6 cellular contexts compared by ENCODE assay signal in the genomic region with DNA sequence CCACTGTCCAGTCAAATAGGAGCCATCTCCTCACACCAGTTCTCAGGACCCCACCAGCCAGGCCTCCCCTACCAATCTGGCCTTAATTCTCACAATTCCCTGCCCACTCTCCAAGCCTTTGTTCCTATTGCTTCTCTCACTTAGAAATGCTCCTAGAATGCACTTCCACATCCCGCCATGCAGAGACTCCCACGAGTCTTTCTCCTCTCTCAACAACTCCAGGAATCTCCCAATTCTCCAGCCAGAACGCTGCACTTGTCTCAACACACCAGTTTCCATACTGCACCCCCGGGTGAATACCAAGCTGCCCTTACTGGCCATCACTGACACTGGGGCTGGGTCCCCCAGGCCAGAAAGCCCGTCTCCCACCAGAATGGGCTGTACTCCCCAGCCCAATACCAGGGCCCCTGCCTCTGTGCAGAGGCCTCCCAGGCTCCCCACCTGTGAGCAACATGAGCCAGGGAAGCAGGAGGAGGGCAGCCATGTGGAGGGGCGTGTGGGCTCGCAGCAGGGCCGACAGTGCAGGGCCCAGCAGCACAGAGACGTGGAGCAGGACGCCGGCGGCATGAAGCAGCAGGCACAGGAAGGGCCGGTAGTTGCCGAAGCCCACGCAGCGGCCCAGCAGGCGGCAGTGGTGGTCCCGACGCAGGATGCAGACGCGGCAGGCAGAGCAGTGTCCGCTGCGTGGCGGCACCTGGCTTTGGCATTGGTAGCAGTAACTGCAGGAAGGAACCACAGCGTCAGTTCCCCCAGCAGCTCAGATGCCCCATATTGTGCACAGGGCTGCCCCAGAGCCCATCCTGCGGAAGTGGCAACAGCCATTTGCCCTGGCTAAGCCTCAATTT. TPM values are rescaled to one million over a fixed set of nuclear protein-coding genes. Genes with fewer than 3 reads are reported as not detected.
DNase-seq lines count a peak whose midpoint lies in the region; ATAC-seq and TF ChIP-seq lines count a peak whose summit lies in the region.

No MANE protein-coding gene starts in this region.

- H3K27ac ChIP-seq in HEK293 (ENCODE audit: extremely low read depth, low read depth, low read length), result no peak overlapping the region
- no peak overlapping the region for H3K27ac ChIP-seq in iPS-20b (ENCODE audit: low read length)
- peak overlapping the region; percentile 25 for H3K27ac ChIP-seq in thymus (ENCODE audit: low read depth)

- H3K4me1 Mint-ChIP-seq in activated T-cell treated with anti-CD3 and anti-CD28 coated beads, Interleukin-2, amount 50 U/mL, for 4 hours (ENCODE audit: low read depth), result peaks cover 38% of the 10 kb centered on the region

- POLR2A ChIA-PET in HEK293 (lab: Yijun Ruan, JAX), result interaction anchor here (0.9 kb wide), 2 partner anchors 73 to 135 kb away, joined by 3 read pairs; no protein-coding TSS in a partner anchor

- H3K4me3 Mint-ChIP-seq in activated T-cell treated with anti-CD3 and anti-CD28 coated beads, Interleukin-2, amount 50 U/mL, for 4 hours, result peak overlapping the region; percentile 74

- H3K36me3 ChIP-seq in HEK293 (ENCODE audit: control insufficient read depth in 2 of 2, insufficient read depth in 1 of 2, low read length in 2 of 2) (peaks cover 0 to 46% of the 10 kb centered on the region in 2 experiments; a peak in 2 of 3 replicates), iPS-20b (ENCODE audit: insufficient read depth, low read depth, low read length) (no peaks in the 10 kb centered on the region), thymus (ENCODE audit: control insufficient read depth, insufficient read depth) (peaks cover 34% of the 10 kb centered on the region)

- H3K4me1 ChIP-seq in HEK293 (ENCODE audit: control insufficient read depth, insufficient read depth, low read length), result no peaks in the 10 kb centered on the region
- H3K4me1 ChIP-seq in iPS-20b (ENCODE audit: insufficient read depth, low read length), result peaks cover 17% of the 10 kb centered on the region
- peaks cover 15% of the 10 kb centered on the region for H3K4me1 ChIP-seq in thymus (ENCODE audit: control insufficient read depth, insufficient read depth, low read length)

- H3K4me3 ChIP-seq in HEK293 (ENCODE audit: low read depth, low read length) (no peak overlapping the region), iPS-20b (ENCODE audit: low read length) (peak overlapping the region; percentile 29; the same call in 1 of the 2 replicates), thymus (ENCODE audit: low read length) (peak overlapping the region; percentile 23)

- no peaks in the 10 kb centered on the region for H3K9me3 ChIP-seq in HEK293 (ENCODE audit: control insufficient read depth, insufficient read depth, low read depth, low read length)
- no peaks in the 10 kb centered on the region for H3K9me3 ChIP-seq in iPS-20b (ENCODE audit: insufficient read depth, low read depth, low read length)
- H3K9me3 ChIP-seq in thymus (ENCODE audit: control insufficient read depth), result no peaks in the 10 kb centered on the region

- ATAC-seq in activated T-cell treated with anti-CD3 and anti-CD28 coated beads, Interleukin-2, amount 50 U/mL, for 4 hours, result peak; percentile 19 to 35
- no peak for ATAC-seq in HG03442 (IDR thresholded peaks at IDR 0.05; ENCODE audit: unreplicated experiment)
- ATAC-seq in GM18868 (IDR thresholded peaks at IDR 0.05; ENCODE audit: unreplicated experiment), result no peak

- no peaks in the 10 kb centered on the region for H3K27me3 Mint-ChIP-seq in activated T-cell treated with anti-CD3 and anti-CD28 coated beads, Interleukin-2, amount 50 U/mL, for 4 hours (ENCODE audit: low read depth)

- no peaks in the 10 kb centered on the region for H3K9me3 Mint-ChIP-seq in activated T-cell treated with anti-CD3 and anti-CD28 coated beads, Interleukin-2, amount 50 U/mL, for 4 hours

- H3K9ac ChIP-seq in iPS-20b (ENCODE audit: low read depth, low read length), result peak overlapping the region; percentile 24; the same call in 1 of the 2 replicates

- no peak for TF ChIP-seq CTCF in HEK293 (tag by site-specific recombination; IDR thresholded peaks at IDR 0.05)

- H3K27me3 ChIP-seq in iPS-20b (ENCODE audit: insufficient read depth, low read length) (no peaks in the 10 kb centered on the region), thymus (ENCODE audit: control insufficient read depth, insufficient read depth) (peaks cover 12% of the 10 kb centered on the region)

- DNase-seq in activated T-cell treated with anti-CD3 and anti-CD28 coated beads, Interleukin-2, amount 50 U/mL, for 4 hours, result peak; percentile 35

- peaks cover 18% of the 10 kb centered on the region for H3K36me3 Mint-ChIP-seq in activated T-cell treated with anti-CD3 and anti-CD28 coated beads, Interleukin-2, amount 50 U/mL, for 4 hours (ENCODE audit: insufficient read depth)

- CTCF ChIA-PET in HEK293 (lab: Yijun Ruan, JAX), result no interaction called here

- WGBS in thymus, result 20% methylated on average over 26 of the region's 26 CpGs

TF ChIP-seq in HEK293, 187 proteins besides CTCF, POLR2A, EP300 and RAD21:
- TF ChIP-seq, protein P1, sequence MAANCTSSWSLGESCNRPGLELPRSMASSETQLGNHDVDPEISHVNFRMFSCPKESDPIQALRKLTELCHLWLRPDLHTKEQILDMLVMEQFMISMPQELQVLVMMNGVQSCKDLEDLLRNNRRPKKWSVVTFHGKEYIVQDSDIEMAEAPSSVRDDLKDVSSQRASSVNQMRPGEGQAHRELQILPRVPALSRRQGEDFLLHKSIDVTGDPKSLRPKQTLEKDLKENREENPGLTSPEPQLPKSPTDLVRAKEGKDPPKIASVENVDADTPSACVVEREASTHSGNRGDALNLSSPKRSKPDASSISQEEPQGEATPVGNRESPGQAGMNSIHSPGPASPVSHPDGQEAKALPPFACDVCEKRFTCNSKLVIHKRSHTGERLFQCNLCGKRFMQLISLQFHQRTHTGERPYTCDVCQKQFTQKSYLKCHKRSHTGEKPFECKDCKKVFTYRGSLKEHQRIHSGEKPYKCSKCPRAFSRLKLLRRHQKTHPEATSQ (tag by site-specific recombination; IDR thresholded peaks at IDR 0.05), result no peak
- TF ChIP-seq ZNF600 (tag by site-specific recombination; IDR thresholded peaks at IDR 0.05), result 0 out of 2 replicates have a peak, but pooled peaks have one; percentile 27
- TF ChIP-seq, protein P2, sequence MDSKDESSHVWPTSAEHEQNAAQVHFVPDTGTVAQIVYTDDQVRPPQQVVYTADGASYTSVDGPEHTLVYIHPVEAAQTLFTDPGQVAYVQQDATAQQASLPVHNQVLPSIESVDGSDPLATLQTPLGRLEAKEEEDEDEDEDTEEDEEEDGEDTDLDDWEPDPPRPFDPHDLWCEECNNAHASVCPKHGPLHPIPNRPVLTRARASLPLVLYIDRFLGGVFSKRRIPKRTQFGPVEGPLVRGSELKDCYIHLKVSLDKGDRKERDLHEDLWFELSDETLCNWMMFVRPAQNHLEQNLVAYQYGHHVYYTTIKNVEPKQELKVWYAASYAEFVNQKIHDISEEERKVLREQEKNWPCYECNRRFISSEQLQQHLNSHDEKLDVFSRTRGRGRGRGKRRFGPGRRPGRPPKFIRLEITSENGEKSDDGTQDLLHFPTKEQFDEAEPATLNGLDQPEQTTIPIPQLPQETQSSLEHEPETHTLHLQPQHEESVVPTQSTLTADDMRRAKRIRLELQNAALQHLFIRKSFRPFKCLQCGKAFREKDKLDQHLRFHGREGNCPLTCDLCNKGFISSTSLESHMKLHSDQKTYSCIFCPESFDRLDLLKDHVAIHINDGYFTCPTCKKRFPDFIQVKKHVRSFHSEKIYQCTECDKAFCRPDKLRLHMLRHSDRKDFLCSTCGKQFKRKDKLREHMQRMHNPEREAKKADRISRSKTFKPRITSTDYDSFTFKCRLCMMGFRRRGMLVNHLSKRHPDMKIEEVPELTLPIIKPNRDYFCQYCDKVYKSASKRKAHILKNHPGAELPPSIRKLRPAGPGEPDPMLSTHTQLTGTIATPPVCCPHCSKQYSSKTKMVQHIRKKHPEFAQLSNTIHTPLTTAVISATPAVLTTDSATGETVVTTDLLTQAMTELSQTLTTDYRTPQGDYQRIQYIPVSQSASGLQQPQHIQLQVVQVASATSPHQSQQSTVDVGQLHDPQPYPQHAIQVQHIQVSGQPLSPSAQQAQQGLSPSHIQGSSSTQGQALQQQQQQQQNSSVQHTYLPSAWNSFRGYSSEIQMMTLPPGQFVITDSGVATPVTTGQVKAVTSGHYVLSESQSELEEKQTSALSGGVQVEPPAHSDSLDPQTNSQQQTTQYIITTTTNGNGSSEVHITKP (tag by site-specific recombination; IDR thresholded peaks at IDR 0.05), result no peak
- no peak for TF ChIP-seq ZNF510 (tag by site-specific recombination; IDR thresholded peaks at IDR 0.05; ENCODE audit: insufficient replicate concordance)

RNA-seq across cellular contexts. Expression of a gene that starts 2.4 kb away (rescaled TPM):
- total RNA-seq in activated T-cell treated with anti-CD3 and anti-CD28 coated beads, Interleukin-2, amount 50 U/mL, for 4 hours, result 1 to 10 TPM; 6.3 to 7.3 (median 6.4) TPM
- polyA plus RNA-seq in thymus, result 11.3 TPM

RNA-seq across cellular contexts. Expression of a gene that starts 3.2 kb away (rescaled TPM):
- under 1 TPM in 2 of 3 donors, not detected in 1; 0.08 to 0.18 TPM for total RNA-seq in activated T-cell treated with anti-CD3 and anti-CD28 coated beads, Interleukin-2, amount 50 U/mL, for 4 hours
- 0.05 TPM for polyA plus RNA-seq in thymus

RNA-seq across cellular contexts. Expression of a gene that starts 24.9 kb away (rescaled TPM):
- total RNA-seq in activated T-cell treated with anti-CD3 and anti-CD28 coated beads, Interleukin-2, amount 50 U/mL, for 4 hours, result under 1 TPM; 0.33 to 0.89 (median 0.63) TPM
- polyA plus RNA-seq in thymus, result 17.6 TPM

RNA-seq across cellular contexts. Expression of a gene that starts 33.0 kb away (rescaled TPM):
- 10 to 100 TPM; 13.1 to 13.8 (median 13.6) TPM for total RNA-seq in activated T-cell treated with anti-CD3 and anti-CD28 coated beads, Interleukin-2, amount 50 U/mL, for 4 hours
- 14.1 TPM for polyA plus RNA-seq in thymus

RNA-seq across cellular contexts. Expression of a gene that starts 49.4 kb away (rescaled TPM):
- total RNA-seq in activated T-cell treated with anti-CD3 and anti-CD28 coated beads, Interleukin-2, amount 50 U/mL, for 4 hours, result under 1 TPM; 0.08 to 0.16 (median 0.13) TPM
- polyA plus RNA-seq in thymus, result 0.23 TPM

Comparison
In these comparisons a context has a peak if more than half of its experiments do, and no peak if none do; other contexts are left out.
1. ATAC-seq: peak in activated T-cell treated with anti-CD3 and anti-CD28 coated beads, Interleukin-2, amount 50 U/mL, for 4 hours (2 of 2); none in HG03442 (single experiment) and GM18868 (single experiment).